ENCODE assay signal across 1 cellular context in genomic region chr1:17405898-17406759, GRCh38.
TF ChIP-seq lines count a peak whose summit lies in the region.

No MANE protein-coding gene starts in this region.

TF ChIP-seq in HepG2, 621 proteins besides CTCF, POLR2A, EP300 and RAD21 (continued from another document and continues in another):
- no peak for TF ChIP-seq FOXO4 (CRISPR knock-in tag; conservative IDR thresholded peaks at IDR 0.05)
- no peak for TF ChIP-seq PBX2 (CRISPR knock-in tag; IDR thresholded peaks at IDR 0.05)
- TF ChIP-seq ZNF484 (CRISPR knock-in tag; IDR thresholded peaks at IDR 0.05; ENCODE audit: borderline replicate concordance, low read depth), result no peak
- no peak for TF ChIP-seq AKNA (CRISPR knock-in tag; IDR thresholded peaks at IDR 0.05; ENCODE audit: borderline replicate concordance)
- no peak for TF ChIP-seq BATF2 (CRISPR knock-in tag; IDR thresholded peaks at IDR 0.05)
- peak; percentile 73 for TF ChIP-seq KDM2A (CRISPR knock-in tag; IDR thresholded peaks at IDR 0.05; ENCODE audit: borderline replicate concordance, low read depth)
- TF ChIP-seq NCOA5 (CRISPR knock-in tag; IDR thresholded peaks at IDR 0.05), result no peak
- no peak for TF ChIP-seq RAD51 (IDR thresholded peaks at IDR 0.05; ENCODE audit: borderline replicate concordance)
- no peak for TF ChIP-seq MTA3 (CRISPR knock-in tag; IDR thresholded peaks at IDR 0.05)
- TF ChIP-seq IKZF5 (CRISPR knock-in tag; IDR thresholded peaks at IDR 0.05), result no peak
- no peak for TF ChIP-seq WIZ (CRISPR knock-in tag; IDR thresholded peaks at IDR 0.05)
- TF ChIP-seq ASH2L (IDR thresholded peaks at IDR 0.05; ENCODE audit: insufficient read length, low read depth, low read length), result no peak
- no peak for TF ChIP-seq ZNF205 (CRISPR knock-in tag; IDR thresholded peaks at IDR 0.05)
- peak; percentile 70 for TF ChIP-seq STAG1 (CRISPR knock-in tag; IDR thresholded peaks at IDR 0.05)
- TF ChIP-seq GLI4 (CRISPR knock-in tag; IDR thresholded peaks at IDR 0.05; ENCODE audit: borderline replicate concordance), result no peak
- TF ChIP-seq ZBTB2 (CRISPR knock-in tag; IDR thresholded peaks at IDR 0.05; ENCODE audit: low read depth), result no peak
- no peak for TF ChIP-seq ZNF280D (CRISPR knock-in tag; IDR thresholded peaks at IDR 0.05)
- TF ChIP-seq REL (CRISPR knock-in tag; conservative IDR thresholded peaks at IDR 0.05), result no peak
- no peak for TF ChIP-seq FOXP1 (IDR thresholded peaks at IDR 0.05)
- no peak for TF ChIP-seq FOXP1 (CRISPR knock-in tag; IDR thresholded peaks at IDR 0.05)
- TF ChIP-seq AFF4 (CRISPR knock-in tag; IDR thresholded peaks at IDR 0.05), result no peak
- no peak for TF ChIP-seq NFIC (IDR thresholded peaks at IDR 0.05; ENCODE audit: low read length)
- peak; percentile 56; the same call in 1 of the 2 replicates for TF ChIP-seq NCOR1 (IDR thresholded peaks at IDR 0.05; ENCODE audit: borderline replicate concordance, low read length)
- TF ChIP-seq ZSCAN5A (CRISPR knock-in tag; IDR thresholded peaks at IDR 0.05; ENCODE audit: borderline replicate concordance), result no peak
- 0 out of 2 replicates have a peak, but pooled peaks have one; percentile 49 for TF ChIP-seq ZNF83 (CRISPR knock-in tag; IDR thresholded peaks at IDR 0.05; ENCODE audit: borderline replicate concordance)
- no peak for TF ChIP-seq ZBTB10 (CRISPR knock-in tag; IDR thresholded peaks at IDR 0.05; ENCODE audit: borderline replicate concordance)
- no peak for TF ChIP-seq ZNF720 (CRISPR knock-in tag; IDR thresholded peaks at IDR 0.05)
- peak; percentile 49; the same call in 1 of the 2 replicates for TF ChIP-seq ZFX (CRISPR knock-in tag; IDR thresholded peaks at IDR 0.05; ENCODE audit: low read depth)
- no peak for TF ChIP-seq NFE2L1 (CRISPR knock-in tag; IDR thresholded peaks at IDR 0.05; ENCODE audit: borderline replicate concordance)
- no peak for TF ChIP-seq ETV5 (CRISPR knock-in tag; IDR thresholded peaks at IDR 0.05; ENCODE audit: borderline replicate concordance)
- TF ChIP-seq ZNF282 (IDR thresholded peaks at IDR 0.05; ENCODE audit: partially characterized antibody), result no peak
